In genomic region chr15:70704731-70705130, GRCh38 we compare ENCODE assay signal across 22 cellular contexts. TPM values are rescaled to one million over a fixed set of nuclear protein-coding genes. Genes with fewer than 3 reads are reported as not detected.
DNase-seq lines count a peak whose midpoint lies in the region; ATAC-seq and TF ChIP-seq lines count a peak whose summit lies in the region.
"Had no signal": no experiment of that assay in that cellular context is flagged by ENCODE, and none has a peak within 500 bp of the region (broad histone marks: within the 10 kb centered on the region; RNA-seq: fewer than 3 reads in every experiment).

No MANE protein-coding gene starts in this region.

- CTCF ChIA-PET in mammary epithelial cell (lab: Charles Lee; ENCODE audit: low non-redundant PET), result no interaction called here

- H3K4me3 ChIP-seq in BLaER1 (no peak overlapping the region), mammary epithelial cell (replicated peaks in 1 of 3; ENCODE audit: insufficient read depth in 1 of 3, low read depth in 2 of 3, low read length in 3 of 3) (no peak overlapping the region)
- H3K4me3 ChIP-seq: A549 had no signal

- peaks cover 79% of the 10 kb centered on the region for H3K4me1 Mint-ChIP-seq in HFFc6 (ENCODE audit: low read depth)
- H3K4me1 Mint-ChIP-seq in memory B cell, result peaks cover 3% of the 10 kb centered on the region
- H3K4me1 Mint-ChIP-seq: CD8-positive, alpha-beta memory T cell had no signal

- H3K4me2 ChIP-seq in BLaER1 (peak overlapping the region; percentile 52), mammary epithelial cell (ENCODE audit: insufficient read depth, low read depth, low read length) (no peak overlapping the region)
- H3K4me2 ChIP-seq: A549, SK-N-SH had no signal

- ATAC-seq in memory B cell (ENCODE audit: low read depth) (peak; percentile 32), GM21723 (IDR thresholded peaks at IDR 0.05; ENCODE audit: unreplicated experiment) (no peak), HG03520 (IDR thresholded peaks at IDR 0.05; ENCODE audit: unreplicated experiment) (no peak)
- ATAC-seq: A549 had no signal

- no peaks in the 10 kb centered on the region for H3K9me3 Mint-ChIP-seq in HFFc6
- H3K9me3 Mint-ChIP-seq in memory B cell, result peaks cover 1% of the 10 kb centered on the region
- H3K9me3 Mint-ChIP-seq: CD8-positive, alpha-beta memory T cell had no signal

- DNase-seq in HFFc6 (no peak), NOMO-1 treated with DMSO at 0.1 percent for 48 hours (lab: John Stamatoyannopoulos, UW; ENCODE audit: unreplicated experiment) (peak; percentile 79), memory B cell (ENCODE audit: low spot score in 2 of 2) (no peak), mammary epithelial cell (no peak), HuH-7 (ENCODE audit: low spot score) (no peak)
- DNase-seq: C1 segment of cervical spinal cord; CD8-positive, alpha-beta memory T cell; DMS79; H7; Kasumi-1; MM.1S; NCI-H1417 treated with DMSO at 0.1 percent for 48 hours; NCI-H1930; NCI-H524 treated with DMSO at 0.1 percent for 48 hours; Right ventricle myocardium superior; SK-N-SH had no signal

- H3K36me3 ChIP-seq in BLaER1 (no peaks in the 10 kb centered on the region), mammary epithelial cell (ENCODE audit: insufficient read depth, low read length) (no peaks in the 10 kb centered on the region)

- H3K27ac Mint-ChIP-seq in HFFc6 (peak overlapping the region; percentile 12; the same call in 1 of the 2 replicates), memory B cell (no peak overlapping the region)
- H3K27ac Mint-ChIP-seq: CD8-positive, alpha-beta memory T cell; IgD-negative memory B cell had no signal

- H3K27me3 ChIP-seq in BLaER1 (no peaks in the 10 kb centered on the region), mammary epithelial cell (ENCODE audit: insufficient read depth, low read length) (no peaks in the 10 kb centered on the region)

- 96% methylated on average over 5 of the region's 5 CpGs for WGBS in mammary epithelial cell (ENCODE audit: low coverage, missing lambda C conversion rate)

- no peaks in the 10 kb centered on the region for H4K20me1 ChIP-seq in BLaER1
- no peaks in the 10 kb centered on the region for H4K20me1 ChIP-seq in mammary epithelial cell (ENCODE audit: insufficient read depth, low read length)

- H3K4me3 Mint-ChIP-seq in HFFc6, result 0 out of 2 replicates have a peak overlapping the region, but pooled peaks have one; percentile 16
- no peak overlapping the region for H3K4me3 Mint-ChIP-seq in memory B cell
- H3K4me3 Mint-ChIP-seq: CD8-positive, alpha-beta memory T cell had no signal

- no peaks in the 10 kb centered on the region; the same call in 1 of the 2 replicates for H3K27me3 Mint-ChIP-seq in HFFc6 (ENCODE audit: insufficient read depth)
- peaks cover 8% of the 10 kb centered on the region for H3K27me3 Mint-ChIP-seq in memory B cell

- BruUV-seq in mammary epithelial cell (replicated peaks; lab: Mats Ljungman, UMichigan), result no TSS peak

- H3K27ac ChIP-seq in BLaER1 (no peak overlapping the region), mammary epithelial cell (ENCODE audit: insufficient read depth, low read depth, low read length) (no peak overlapping the region)
- H3K27ac ChIP-seq: A549 had no signal

- intact Hi-C loops in mammary epithelial cell (cut with micrococcal nuclease), result no loop called here

- H3K4me1 ChIP-seq in BLaER1 (peaks cover 27% of the 10 kb centered on the region), mammary epithelial cell (ENCODE audit: insufficient read depth, low read length) (peaks cover 27% of the 10 kb centered on the region)

- H3K36me3 Mint-ChIP-seq in HFFc6 (ENCODE audit: low read depth), result peaks cover 28% of the 10 kb centered on the region
- peaks cover 3% of the 10 kb centered on the region for H3K36me3 Mint-ChIP-seq in memory B cell
- H3K36me3 Mint-ChIP-seq: CD8-positive, alpha-beta memory T cell; IgD-negative memory B cell had no signal

- no peak overlapping the region for H2AFZ ChIP-seq in mammary epithelial cell (ENCODE audit: low read depth, low read length)

- in situ Hi-C loops in mammary epithelial cell (cut with MboI; ENCODE audit: low sequenced_read_pairs in 2 of 2), result no loop called here

- dilution Hi-C loops in mammary epithelial cell (cut with HindIII; ENCODE audit: low sequenced_read_pairs), result no loop called here

- H3K9ac ChIP-seq in BLaER1 (no peak overlapping the region), mammary epithelial cell (ENCODE audit: insufficient read depth, low read length) (no peak overlapping the region)
- H3K9ac ChIP-seq: SK-N-SH had no signal

- TF ChIP-seq CTCF in HFFc6 (IDR thresholded peaks at IDR 0.05) (no peak), mammary epithelial cell (conservative IDR thresholded peaks at IDR 0.05 in 1 of 2, IDR thresholded peaks at IDR 0.05 in 1 of 2; ENCODE audit: extremely low read depth in 1 of 2, insufficient read depth in 1 of 2, low read depth in 1 of 2, low read length in 2 of 2) (no peak)

- 0 out of 2 replicates have a peak, but pooled peaks cover 6% of the 10 kb centered on the region for H3K9me3 ChIP-seq in BLaER1
- H3K9me3 ChIP-seq in mammary epithelial cell (replicated peaks; ENCODE audit: insufficient read depth, low read length), result no peaks in the 10 kb centered on the region
- H3K9me3 ChIP-seq: A549, SK-N-SH had no signal

- peaks cover 41% of the 10 kb centered on the region for H3K79me2 ChIP-seq in mammary epithelial cell (ENCODE audit: insufficient read depth, low read length)

RNA-seq across cellular contexts. Expression of gene UACA, which starts 58.6 kb away (rescaled TPM):
- 100 to 1,000 TPM; 119 to 309 (median 142) TPM for total RNA-seq in HFFc6 (2021; fragmentation: NEBNext Ultra II Directional; extraction: Animal tissue kit (Norgen Biotek cat#: 25700))
- 10 to 100 TPM; 19.2 to 39.6 TPM for total RNA-seq in mammary epithelial cell
- polyA plus RNA-seq in mammary epithelial cell, result 19.0 TPM
- 81.9 TPM for polyA minus RNA-seq in mammary epithelial cell
- total RNA-seq: OCI-LY7 had no signal
- polyA plus RNA-seq: CD8-positive, alpha-beta memory T cell had no signal
